14 cellular contexts compared by ENCODE assay signal in the genomic region with DNA sequence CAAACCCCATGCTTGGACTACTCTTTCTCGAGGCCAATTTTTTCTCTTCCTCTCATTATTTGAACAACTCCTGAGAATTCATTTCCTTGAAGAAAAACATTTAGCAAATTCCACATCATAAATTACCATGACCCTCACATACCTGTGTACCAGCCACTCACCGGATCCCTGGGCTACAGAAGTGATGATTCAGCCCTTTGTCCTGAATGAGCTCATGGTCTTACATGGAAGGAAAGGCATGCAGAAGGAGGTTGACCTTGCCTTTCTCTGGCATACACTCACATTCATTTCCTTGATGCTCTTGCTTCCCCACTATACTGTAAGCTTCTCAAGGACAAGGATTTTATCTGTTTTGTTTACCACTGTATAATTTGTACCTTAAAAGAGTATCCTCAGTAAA.
DNase-seq lines count a peak whose midpoint lies in the region; ATAC-seq and TF ChIP-seq lines count a peak whose summit lies in the region.
"Had no signal": no experiment of that assay in that cellular context is flagged by ENCODE, and none has a peak within 500 bp of the region (broad histone marks: within the 10 kb centered on the region; RNA-seq: fewer than 3 reads in every experiment).

No MANE protein-coding gene starts in this region.

- no peaks in the 10 kb centered on the region for H3K36me3 ChIP-seq in testis (ENCODE audit: low read depth, missing control alignments)
- no peaks in the 10 kb centered on the region for H3K36me3 ChIP-seq in A673 (ENCODE audit: insufficient read depth, low read length, poor library complexity, severe bottlenecking)
- H3K36me3 ChIP-seq: BLaER1, ovary, vagina had no signal

- H3K36me3 Mint-ChIP-seq in HFFc6 (ENCODE audit: low read depth) = peaks cover 17% of the 10 kb centered on the region

- POLR2A ChIA-PET in A673 (lab: Charles Lee; ENCODE audit: low non-redundant PET) = no interaction called here

- BruUV-seq in A673 (replicated peaks; lab: Mats Ljungman, UMichigan) = no TSS peak

- intact Hi-C loops in testis (cut with DNase I; ENCODE audit: low total_unique reads) = no loop called here
- intact Hi-C loops in A673 (cut with micrococcal nuclease; ENCODE audit: unreplicated experiment) = no loop called here

- 34 to 55% methylated on average over 2 of the region's 2 CpGs for WGBS in testis, 2 donors

- H3K27ac ChIP-seq in testis (no peak overlapping the region), A673 (ENCODE audit: low read depth, low read length, poor library complexity, severe bottlenecking) (no peak overlapping the region)
- H3K27ac ChIP-seq: BLaER1, ovary, SK-N-MC, vagina had no signal

- peak overlapping the region; percentile 69 for H3K27ac Mint-ChIP-seq in HFFc6

- TF ChIP-seq CTCF in HFFc6 (IDR thresholded peaks at IDR 0.05) (no peak), astrocyte of the cerebellum (IDR thresholded peaks at IDR 0.05; ENCODE audit: low read depth, low read length, missing control alignments) (no peak), testis (IDR thresholded peaks at IDR 0.05) (no peak), A673 (conservative IDR thresholded peaks at IDR 0.05; ENCODE audit: low read depth, low read length) (no peak)

- CTCF ChIA-PET in A673 (lab: Charles Lee) = no interaction called here

- H3K9me3 ChIP-seq in testis (no peaks in the 10 kb centered on the region), A673 (ENCODE audit: low read depth, low read length, poor library complexity, severe bottlenecking) (no peaks in the 10 kb centered on the region)
- H3K9me3 ChIP-seq: ovary, vagina had no signal

- peak overlapping the region; percentile 18 for H3K4me3 Mint-ChIP-seq in HFFc6

- peaks cover 61% of the 10 kb centered on the region for H3K4me1 Mint-ChIP-seq in HFFc6 (ENCODE audit: low read depth)

- no peaks in the 10 kb centered on the region for H3K27me3 Mint-ChIP-seq in HFFc6 (ENCODE audit: insufficient read depth)

- DNase-seq in 8988T (peak; percentile 16), HFFc6 (peak; percentile 75), astrocyte of the cerebellum (ENCODE audit: low read depth) (peak; percentile 96), iPS-NIHi7 (ENCODE audit: extremely low spot score) (peak; percentile 32), testis (no peak), A673 (ENCODE audit: low spot score) (no peak), HUDEP-2 (lab: John Stamatoyannopoulos, UW; ENCODE audit: unreplicated experiment in 76 of 76) (no peak)
- DNase-seq: cerebellar nuclear complex, NCI-H2081, ovary had no signal

- TF ChIP-seq POLR2A in testis (IDR thresholded peaks at IDR 0.05) = no peak

- in situ Hi-C loops in astrocyte of the cerebellum (cut with HindIII; ENCODE audit: low sequenced_read_pairs) = loop anchor here (5.0 kb wide), 1 partner anchor 34 kb away; no protein-coding TSS in a partner anchor

- H3K4me3 ChIP-seq in astrocyte of the cerebellum (ENCODE audit: low read depth, low read length) (no peak overlapping the region), testis (no peak overlapping the region), A673 (ENCODE audit: low read depth, low read length, poor library complexity, severe bottlenecking) (no peak overlapping the region)
- H3K4me3 ChIP-seq: BLaER1, ovary, SK-N-MC, vagina had no signal

- H3K9me3 Mint-ChIP-seq in HFFc6 = peaks cover 27% of the 10 kb centered on the region

- no peak for ATAC-seq in GM21528 (IDR thresholded peaks at IDR 0.05; ENCODE audit: low FRiP score, unreplicated experiment)

- H3K27me3 ChIP-seq in testis = no peaks in the 10 kb centered on the region
- H3K27me3 ChIP-seq in A673 (replicated peaks; ENCODE audit: insufficient read depth, low read depth, low read length, poor library complexity) = no peaks in the 10 kb centered on the region
- H3K27me3 ChIP-seq: BLaER1, ovary, vagina had no signal

- H3K4me1 ChIP-seq in testis (no peaks in the 10 kb centered on the region), A673 (ENCODE audit: insufficient read depth, low read length, poor library complexity, severe bottlenecking) (peaks cover 7% of the 10 kb centered on the region)
- H3K4me1 ChIP-seq: BLaER1 had no signal

Comparison
In these comparisons a context has a peak if more than half of its experiments do, and no peak if none do; other contexts are left out.
1. DNase-seq: peak in 8988T (single experiment), HFFc6 (single experiment), astrocyte of the cerebellum (single experiment) and iPS-NIHi7 (single experiment); none in testis (single experiment), A673 (single experiment) and HUDEP-2 (0 of 76).